Comparison of ENCODE assay signal across 1 cellular context in the genomic region with DNA sequence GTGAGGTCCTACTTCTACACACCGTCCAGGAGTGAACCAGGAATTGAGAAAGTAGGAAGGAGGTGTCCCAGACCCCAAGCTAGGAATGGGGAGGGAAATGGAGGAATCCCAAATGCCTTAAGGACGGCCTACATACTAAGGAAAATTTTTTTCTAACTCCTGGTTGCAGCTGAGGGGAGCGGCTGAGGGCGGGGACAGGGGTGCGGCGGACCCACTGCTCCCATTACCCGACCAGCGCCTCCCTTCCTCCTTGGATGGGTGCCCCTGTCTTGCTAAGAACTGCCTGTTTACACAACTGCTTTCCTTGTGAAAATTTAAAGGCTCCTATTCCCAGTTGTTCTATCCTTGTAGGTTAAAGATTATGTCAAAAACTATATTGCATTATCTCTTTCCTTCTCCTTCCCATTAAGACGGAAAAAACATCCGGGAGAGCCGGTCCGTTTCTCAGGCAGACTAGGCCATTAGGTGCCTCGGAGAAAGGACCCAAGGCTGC.
TF ChIP-seq lines count a peak whose summit lies in the region.

No MANE protein-coding gene starts in this region.

TF ChIP-seq in IMR-90, 13 proteins besides CTCF, POLR2A, EP300 and RAD21:
- TF ChIP-seq, protein P1, sequence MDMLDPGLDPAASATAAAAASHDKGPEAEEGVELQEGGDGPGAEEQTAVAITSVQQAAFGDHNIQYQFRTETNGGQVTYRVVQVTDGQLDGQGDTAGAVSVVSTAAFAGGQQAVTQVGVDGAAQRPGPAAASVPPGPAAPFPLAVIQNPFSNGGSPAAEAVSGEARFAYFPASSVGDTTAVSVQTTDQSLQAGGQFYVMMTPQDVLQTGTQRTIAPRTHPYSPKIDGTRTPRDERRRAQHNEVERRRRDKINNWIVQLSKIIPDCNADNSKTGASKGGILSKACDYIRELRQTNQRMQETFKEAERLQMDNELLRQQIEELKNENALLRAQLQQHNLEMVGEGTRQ (IDR thresholded peaks at IDR 0.05; ENCODE audit: low read depth, low read length), result no peak
- TF ChIP-seq CHD1 (IDR thresholded peaks at IDR 0.05; ENCODE audit: low read depth, low read length) (no peak), RCOR1 (IDR thresholded peaks at IDR 0.05; ENCODE audit: insufficient replicate concordance, low read length) (no peak), SMC3 (IDR thresholded peaks at IDR 0.05; ENCODE audit: low read depth, low read length) (no peak), RFX5 (IDR thresholded peaks at IDR 0.05; ENCODE audit: low read depth, low read length) (no peak), MXI1 (IDR thresholded peaks at IDR 0.05; ENCODE audit: borderline replicate concordance, low read depth, low read length) (no peak; the same call in 1 of the 2 replicates), MAZ (IDR thresholded peaks at IDR 0.05; ENCODE audit: borderline replicate concordance, low read depth, low read length) (no peak; the same call in 1 of the 2 replicates), CEBPB (IDR thresholded peaks at IDR 0.05; ENCODE audit: low read depth, low read length) (no peak), BHLHE40 (IDR thresholded peaks at IDR 0.05; ENCODE audit: low read depth, low read length) (no peak), NFE2L2 (IDR thresholded peaks at IDR 0.05; ENCODE audit: low read depth, low read length) (no peak), FOS (IDR thresholded peaks at IDR 0.05; ENCODE audit: low read depth, low read length) (no peak), MAFK (IDR thresholded peaks at IDR 0.05; ENCODE audit: low read depth, low read length) (no peak)
- TF ChIP-seq, protein P2, sequence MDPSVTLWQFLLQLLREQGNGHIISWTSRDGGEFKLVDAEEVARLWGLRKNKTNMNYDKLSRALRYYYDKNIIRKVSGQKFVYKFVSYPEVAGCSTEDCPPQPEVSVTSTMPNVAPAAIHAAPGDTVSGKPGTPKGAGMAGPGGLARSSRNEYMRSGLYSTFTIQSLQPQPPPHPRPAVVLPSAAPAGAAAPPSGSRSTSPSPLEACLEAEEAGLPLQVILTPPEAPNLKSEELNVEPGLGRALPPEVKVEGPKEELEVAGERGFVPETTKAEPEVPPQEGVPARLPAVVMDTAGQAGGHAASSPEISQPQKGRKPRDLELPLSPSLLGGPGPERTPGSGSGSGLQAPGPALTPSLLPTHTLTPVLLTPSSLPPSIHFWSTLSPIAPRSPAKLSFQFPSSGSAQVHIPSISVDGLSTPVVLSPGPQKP (IDR thresholded peaks at IDR 0.05; ENCODE audit: borderline replicate concordance, low read depth, low read length), result no peak
